In the genomic region with DNA sequence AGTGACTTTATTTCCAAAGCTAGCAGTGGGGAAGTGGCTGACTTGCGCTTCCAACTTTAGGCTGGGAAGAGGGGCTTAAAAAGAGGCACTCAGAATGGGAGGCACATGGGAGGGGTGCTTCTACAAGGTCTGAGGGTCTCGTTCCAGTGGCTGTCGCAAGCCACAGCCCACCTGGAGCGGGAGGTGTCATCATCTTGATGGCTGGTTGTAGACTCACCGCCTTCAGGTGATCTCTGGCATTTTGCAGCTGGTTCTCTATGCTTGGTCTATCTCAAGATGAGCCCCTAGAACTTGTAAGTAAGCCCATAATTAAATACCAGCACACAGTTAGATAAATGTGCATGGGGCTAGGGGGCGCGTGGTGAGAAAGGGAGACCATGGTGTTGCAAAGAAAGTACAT, we compare ENCODE assay signal across 27 cellular contexts. TPM values are rescaled to one million over a fixed set of nuclear protein-coding genes. Genes with fewer than 3 reads are reported as not detected.
"Had no signal": no experiment of that assay in that cellular context is flagged by ENCODE, and none has a peak within 500 bp of the region (broad histone marks: within the 10 kb centered on the region; RNA-seq: fewer than 3 reads in every experiment).

No MANE protein-coding gene starts in this region.

- ATAC-seq: activated T-helper 17 cell treated with anti-CD3 and anti-CD28 coated beads, Interleukin-2, amount 50 U/mL, for 72 hours; K562; T-helper 17 cell had no signal

- DNase-seq: activated B cell treated with CpG ODN at 0.5 μM for 24 hours; activated CD4-positive, alpha-beta memory T cell treated with anti-CD3 and anti-CD28 coated beads for 36 hours; activated CD4-positive, alpha-beta T cell treated with anti-CD3 and anti-CD28 coated beads, Interleukin-2, amount 10 ng/mL, durations not matched to agents 7 days and 5 days; activated gamma-delta T cell; activated naive CD4-positive, alpha-beta T cell treated with anti-CD3 and anti-CD28 coated beads for 36 hours; activated T-cell treated with anti-CD3 and anti-CD28 coated beads for 4 hours; activated T-cell treated with anti-CD3 and anti-CD28 coated beads, Interleukin-2, amount 50 U/mL, for 48 hours; amygdala; Karpas-422; NCI-H1105 treated with DMSO at 0.1 percent for 48 hours; NCI-H1436 treated with DMSO at 0.1 percent for 48 hours; NCI-H187 treated with DMSO at 0.1 percent for 48 hours; NCI-H2081 treated with DMSO at 0.1 percent for 48 hours; NCI-H226; NCI-H526; NCI-H82; SIG-M5; T-helper 17 cell; T-helper 9 cell had no signal

- H3K4me1 Mint-ChIP-seq: activated B cell treated with CpG ODN at 0.5 μM for 24 hours; activated CD4-positive, alpha-beta T cell treated with anti-CD3 and anti-CD28 coated beads, Interleukin-2, amount 10 ng/mL, durations not matched to agents 7 days and 5 days; activated T-helper 17 cell treated with anti-CD3 and anti-CD28 coated beads, Interleukin-2, amount 50 U/mL, for 72 hours; central memory CD8-positive, alpha-beta T cell had no signal

- H3K9me3 Mint-ChIP-seq: activated CD4-positive, alpha-beta memory T cell treated with anti-CD3 and anti-CD28 coated beads for 36 hours; activated CD4-positive, alpha-beta T cell treated with anti-CD3 and anti-CD28 coated beads, Interleukin-2, amount 10 ng/mL, durations not matched to agents 7 days and 5 days; central memory CD8-positive, alpha-beta T cell had no signal

- H3K27ac Mint-ChIP-seq: activated B cell treated with CpG ODN at 0.5 μM for 24 hours; activated CD4-positive, alpha-beta memory T cell treated with anti-CD3 and anti-CD28 coated beads for 36 hours; activated CD4-positive, alpha-beta T cell treated with anti-CD3 and anti-CD28 coated beads, Interleukin-2, amount 10 ng/mL, durations not matched to agents 7 days and 5 days; activated naive CD4-positive, alpha-beta T cell treated with anti-CD3 and anti-CD28 coated beads for 36 hours; activated naive CD8-positive, alpha-beta T cell; activated T-helper 17 cell treated with anti-CD3 and anti-CD28 coated beads, Interleukin-2, amount 50 U/mL, for 72 hours; T-helper 17 cell had no signal

- H3K4me3 ChIP-seq: K562 had no signal

- H3K4me3 Mint-ChIP-seq: activated B cell treated with CpG ODN at 0.5 μM for 24 hours; activated CD4-positive, alpha-beta memory T cell treated with anti-CD3 and anti-CD28 coated beads for 36 hours; activated CD4-positive, alpha-beta T cell treated with anti-CD3 and anti-CD28 coated beads, Interleukin-2, amount 10 ng/mL, durations not matched to agents 7 days and 5 days; activated naive CD4-positive, alpha-beta T cell treated with anti-CD3 and anti-CD28 coated beads for 36 hours; activated naive CD8-positive, alpha-beta T cell; activated T-helper 17 cell treated with anti-CD3 and anti-CD28 coated beads, Interleukin-2, amount 50 U/mL, for 72 hours; brain; central memory CD8-positive, alpha-beta T cell; T-helper 17 cell had no signal

RNA-seq across cellular contexts. Expression of gene TEX29, which starts 9.2 kb away (rescaled TPM):
- total RNA-seq: K562, NCI-H460, OCI-LY7, RPMI7951, T-helper 17 cell had no signal
